In the genomic region with DNA sequence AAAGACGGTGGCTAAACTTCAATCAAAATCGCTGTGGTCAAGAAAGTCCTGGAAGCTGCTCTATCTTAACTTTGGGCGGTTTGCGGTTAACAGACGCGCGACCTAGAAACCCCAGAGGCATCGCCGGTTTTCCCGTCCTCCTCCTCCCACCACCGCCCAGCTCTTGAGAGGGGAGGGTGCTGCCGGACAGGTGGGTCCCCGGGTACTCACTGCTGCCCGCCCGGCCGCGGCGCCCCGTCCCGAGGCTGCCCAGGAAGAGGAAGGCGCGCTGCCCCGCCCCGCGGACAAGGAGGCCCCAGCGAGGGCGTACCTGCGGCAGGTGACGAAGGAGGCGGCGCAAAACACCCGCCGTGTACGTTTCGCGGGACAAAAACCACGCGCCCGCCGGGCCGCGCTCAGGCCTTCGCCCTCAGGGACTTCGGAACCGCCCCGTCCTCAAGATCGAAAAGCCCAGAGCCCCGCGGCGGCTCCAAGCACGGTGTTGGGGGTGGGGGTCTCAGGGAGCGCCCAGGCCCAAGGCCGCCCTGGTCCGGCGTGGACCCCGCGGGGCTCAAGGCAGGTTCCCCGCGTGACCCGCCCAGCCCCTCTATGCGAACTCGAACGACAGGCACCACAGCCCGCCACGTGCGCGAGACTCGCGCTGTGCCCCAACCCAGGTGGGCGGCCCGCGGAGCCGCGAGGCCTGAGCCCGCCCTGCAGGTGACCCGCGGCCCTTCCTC, we compare ENCODE assay signal across 1 cellular context.
TF ChIP-seq lines count a peak whose summit lies in the region.

A gene with protein sequence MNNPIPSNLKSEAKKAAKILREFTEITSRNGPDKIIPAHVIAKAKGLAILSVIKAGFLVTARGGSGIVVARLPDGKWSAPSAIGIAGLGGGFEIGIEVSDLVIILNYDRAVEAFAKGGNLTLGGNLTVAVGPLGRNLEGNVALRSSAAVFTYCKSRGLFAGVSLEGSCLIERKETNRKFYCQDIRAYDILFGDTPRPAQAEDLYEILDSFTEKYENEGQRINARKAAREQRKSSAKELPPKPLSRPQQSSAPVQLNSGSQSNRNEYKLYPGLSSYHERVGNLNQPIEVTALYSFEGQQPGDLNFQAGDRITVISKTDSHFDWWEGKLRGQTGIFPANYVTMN (minus strand): TSS at position 259 of the 719 bp plus-strand sequence. CDS start 48 bp downstream, at position 211.

TF ChIP-seq in A549, 52 proteins besides CTCF, POLR2A, EP300 and RAD21 (continued from another document):
- TF ChIP-seq, protein P1, sequence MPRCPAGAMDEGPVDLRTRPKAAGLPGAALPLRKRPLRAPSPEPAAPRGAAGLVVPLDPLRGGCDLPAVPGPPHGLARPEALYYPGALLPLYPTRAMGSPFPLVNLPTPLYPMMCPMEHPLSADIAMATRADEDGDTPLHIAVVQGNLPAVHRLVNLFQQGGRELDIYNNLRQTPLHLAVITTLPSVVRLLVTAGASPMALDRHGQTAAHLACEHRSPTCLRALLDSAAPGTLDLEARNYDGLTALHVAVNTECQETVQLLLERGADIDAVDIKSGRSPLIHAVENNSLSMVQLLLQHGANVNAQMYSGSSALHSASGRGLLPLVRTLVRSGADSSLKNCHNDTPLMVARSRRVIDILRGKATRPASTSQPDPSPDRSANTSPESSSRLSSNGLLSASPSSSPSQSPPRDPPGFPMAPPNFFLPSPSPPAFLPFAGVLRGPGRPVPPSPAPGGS (IDR thresholded peaks at IDR 0.05) = no peak
- no peak; the same call in 1 of the 2 replicates for TF ChIP-seq HDAC2 (IDR thresholded peaks at IDR 0.05)
- TF ChIP-seq, protein P2, sequence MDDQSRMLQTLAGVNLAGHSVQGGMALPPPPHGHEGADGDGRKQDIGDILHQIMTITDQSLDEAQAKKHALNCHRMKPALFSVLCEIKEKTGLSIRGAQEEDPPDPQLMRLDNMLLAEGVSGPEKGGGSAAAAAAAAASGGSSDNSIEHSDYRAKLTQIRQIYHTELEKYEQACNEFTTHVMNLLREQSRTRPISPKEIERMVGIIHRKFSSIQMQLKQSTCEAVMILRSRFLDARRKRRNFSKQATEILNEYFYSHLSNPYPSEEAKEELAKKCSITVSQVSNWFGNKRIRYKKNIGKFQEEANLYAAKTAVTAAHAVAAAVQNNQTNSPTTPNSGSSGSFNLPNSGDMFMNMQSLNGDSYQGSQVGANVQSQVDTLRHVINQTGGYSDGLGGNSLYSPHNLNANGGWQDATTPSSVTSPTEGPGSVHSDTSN (IDR thresholded peaks at IDR 0.05) = 0 out of 2 replicates have a peak, but pooled peaks have one; percentile 50
- TF ChIP-seq, protein P3, sequence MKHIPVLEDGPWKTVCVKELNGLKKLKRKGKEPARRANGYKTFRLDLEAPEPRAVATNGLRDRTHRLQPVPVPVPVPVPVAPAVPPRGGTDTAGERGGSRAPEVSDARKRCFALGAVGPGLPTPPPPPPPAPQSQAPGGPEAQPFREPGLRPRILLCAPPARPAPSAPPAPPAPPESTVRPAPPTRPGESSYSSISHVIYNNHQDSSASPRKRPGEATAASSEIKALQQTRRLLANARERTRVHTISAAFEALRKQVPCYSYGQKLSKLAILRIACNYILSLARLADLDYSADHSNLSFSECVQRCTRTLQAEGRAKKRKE (CRISPR knock-in tag; IDR thresholded peaks at IDR 0.05; ENCODE audit: low read depth) = no peak
- TF ChIP-seq NPAS2 (CRISPR knock-in tag; IDR thresholded peaks at IDR 0.05; ENCODE audit: borderline replicate concordance) = no peak
- no peak for TF ChIP-seq ZFP36 (IDR thresholded peaks at IDR 0.05; ENCODE audit: borderline replicate concordance, partially characterized antibody)
- no peak for TF ChIP-seq ZNF302 (CRISPR knock-in tag; IDR thresholded peaks at IDR 0.05)
- TF ChIP-seq CHD4 (IDR thresholded peaks at IDR 0.05; ENCODE audit: borderline replicate concordance) = no peak
- TF ChIP-seq, protein P4, sequence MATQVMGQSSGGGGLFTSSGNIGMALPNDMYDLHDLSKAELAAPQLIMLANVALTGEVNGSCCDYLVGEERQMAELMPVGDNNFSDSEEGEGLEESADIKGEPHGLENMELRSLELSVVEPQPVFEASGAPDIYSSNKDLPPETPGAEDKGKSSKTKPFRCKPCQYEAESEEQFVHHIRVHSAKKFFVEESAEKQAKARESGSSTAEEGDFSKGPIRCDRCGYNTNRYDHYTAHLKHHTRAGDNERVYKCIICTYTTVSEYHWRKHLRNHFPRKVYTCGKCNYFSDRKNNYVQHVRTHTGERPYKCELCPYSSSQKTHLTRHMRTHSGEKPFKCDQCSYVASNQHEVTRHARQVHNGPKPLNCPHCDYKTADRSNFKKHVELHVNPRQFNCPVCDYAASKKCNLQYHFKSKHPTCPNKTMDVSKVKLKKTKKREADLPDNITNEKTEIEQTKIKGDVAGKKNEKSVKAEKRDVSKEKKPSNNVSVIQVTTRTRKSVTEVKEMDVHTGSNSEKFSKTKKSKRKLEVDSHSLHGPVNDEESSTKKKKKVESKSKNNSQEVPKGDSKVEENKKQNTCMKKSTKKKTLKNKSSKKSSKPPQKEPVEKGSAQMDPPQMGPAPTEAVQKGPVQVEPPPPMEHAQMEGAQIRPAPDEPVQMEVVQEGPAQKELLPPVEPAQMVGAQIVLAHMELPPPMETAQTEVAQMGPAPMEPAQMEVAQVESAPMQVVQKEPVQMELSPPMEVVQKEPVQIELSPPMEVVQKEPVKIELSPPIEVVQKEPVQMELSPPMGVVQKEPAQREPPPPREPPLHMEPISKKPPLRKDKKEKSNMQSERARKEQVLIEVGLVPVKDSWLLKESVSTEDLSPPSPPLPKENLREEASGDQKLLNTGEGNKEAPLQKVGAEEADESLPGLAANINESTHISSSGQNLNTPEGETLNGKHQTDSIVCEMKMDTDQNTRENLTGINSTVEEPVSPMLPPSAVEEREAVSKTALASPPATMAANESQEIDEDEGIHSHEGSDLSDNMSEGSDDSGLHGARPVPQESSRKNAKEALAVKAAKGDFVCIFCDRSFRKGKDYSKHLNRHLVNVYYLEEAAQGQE (IDR thresholded peaks at IDR 0.05) = no peak
- TF ChIP-seq HOXB13 (CRISPR knock-in tag; IDR thresholded peaks at IDR 0.05; ENCODE audit: low read depth) = no peak
- TF ChIP-seq, protein P5, sequence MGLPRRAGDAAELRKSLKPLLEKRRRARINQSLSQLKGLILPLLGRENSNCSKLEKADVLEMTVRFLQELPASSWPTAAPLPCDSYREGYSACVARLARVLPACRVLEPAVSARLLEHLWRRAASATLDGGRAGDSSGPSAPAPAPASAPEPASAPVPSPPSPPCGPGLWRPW (IDR thresholded peaks at IDR 0.05) = no peak
- TF ChIP-seq KDM5A (IDR thresholded peaks at IDR 0.05) = no peak
- no peak for TF ChIP-seq NR3C1 (IDR thresholded peaks at IDR 0.05)
- no peak for TF ChIP-seq FOSB (CRISPR knock-in tag; IDR thresholded peaks at IDR 0.05)
- peak; percentile 46; the same call in 1 of the 2 replicates for TF ChIP-seq MYC (IDR thresholded peaks at IDR 0.05; ENCODE audit: borderline replicate concordance, low read length)
- peak; percentile 48; the same call in 1 of the 2 replicates for TF ChIP-seq TFCP2L1 (CRISPR knock-in tag; IDR thresholded peaks at IDR 0.05)
- TF ChIP-seq MAFK (IDR thresholded peaks at IDR 0.05; ENCODE audit: partially characterized antibody) = no peak
- TF ChIP-seq HOXA7 (CRISPR knock-in tag; IDR thresholded peaks at IDR 0.05) = no peak
- TF ChIP-seq HEYL (CRISPR knock-in tag; IDR thresholded peaks at IDR 0.05) = no peak
- TF ChIP-seq EHF (CRISPR knock-in tag; IDR thresholded peaks at IDR 0.05) = no peak
- TF ChIP-seq ESRRA (IDR thresholded peaks at IDR 0.05; ENCODE audit: borderline replicate concordance, low read length) = no peak
- no peak for TF ChIP-seq EHMT2 (IDR thresholded peaks at IDR 0.05; ENCODE audit: low read depth)
- no peak for TF ChIP-seq CEBPB (IDR thresholded peaks at IDR 0.05)
- no peak for TF ChIP-seq NFE2L2 (conservative IDR thresholded peaks at IDR 0.05; ENCODE audit: low read length)
- TF ChIP-seq FOSL2 (IDR thresholded peaks at IDR 0.05) = no peak
- no peak for TF ChIP-seq FOSL2 (CRISPR knock-in tag; IDR thresholded peaks at IDR 0.05)
- TF ChIP-seq ZSCAN20 (CRISPR knock-in tag; IDR thresholded peaks at IDR 0.05) = no peak
- TF ChIP-seq GATA3 (IDR thresholded peaks at IDR 0.05; ENCODE audit: borderline replicate concordance) = no peak
